ENCODE assay signal across 10 cellular contexts in genomic region chr20:45909336-45909808, GRCh38.
"Had no signal": no experiment of that assay in that cellular context is flagged by ENCODE, and none has a peak within 500 bp of the region (broad histone marks: within the 10 kb centered on the region; RNA-seq: fewer than 3 reads in every experiment).

No MANE protein-coding gene starts in this region.

- H3K27ac ChIP-seq: brain microvascular endothelial cell had no signal

- H3K9me3 ChIP-seq: ovary, tibial nerve had no signal

- H3K36me3 ChIP-seq: brain microvascular endothelial cell, ovary had no signal

- H3K4me3 ChIP-seq: ovary, tibial nerve had no signal

- H3K27me3 ChIP-seq: brain microvascular endothelial cell, ovary, tibial nerve had no signal

- ATAC-seq: esophagus mucosa had no signal

- DNase-seq: activated CD4-positive, CD25-positive, alpha-beta regulatory T cell; amygdala; brain microvascular endothelial cell; cerebellar nuclear complex; glutamatergic neuron; nephron progenitor cell; T-helper 2 cell had no signal
